ENCODE assay signal across 9 cellular contexts in genomic region chr15:60006808-60007346, GRCh38. TPM values are rescaled to one million over a fixed set of nuclear protein-coding genes. Genes with fewer than 3 reads are reported as not detected.
DNase-seq lines count a peak whose midpoint lies in the region; ATAC-seq, FAIRE-seq and TF ChIP-seq lines count a peak whose summit lies in the region.
"Had no signal": no experiment of that assay in that cellular context is flagged by ENCODE, and none has a peak within 500 bp of the region (broad histone marks: within the 10 kb centered on the region; RNA-seq: fewer than 3 reads in every experiment).

No MANE protein-coding gene starts in this region.

- no peak for FAIRE-seq in HepG2 (lab: Jason Lieb, UNC)

- in situ Hi-C loops in HepG2 (cut with HindIII; ENCODE audit: extremely low pct_ligation_motif_present, low pct_unique_long_range_greater_than_20kb) = no loop called here

- H4K20me1 ChIP-seq in HepG2 (ENCODE audit: insufficient read depth, low read length) = no peaks in the 10 kb centered on the region

- no peak for TF ChIP-seq RAD21 in HepG2 (CRISPR knock-in tag; IDR thresholded peaks at IDR 0.05)

- H3K9ac ChIP-seq in HepG2 (ENCODE audit: insufficient read depth, low read depth, low read length) = no peak overlapping the region

- intact Hi-C loops in HepG2 (cut with micrococcal nuclease; ENCODE audit: unreplicated experiment) = no loop called here

- H3K4me1 ChIP-seq in HepG2 (ENCODE audit: insufficient read depth, low read length) = 0 out of 2 replicates have a peak, but pooled peaks cover 5% of the 10 kb centered on the region
- H3K4me1 ChIP-seq in tibial nerve = peaks cover 0 to 39% (median 25%) of the 10 kb centered on the region in 4 donors
- H3K4me1 ChIP-seq in foreskin keratinocyte = no peaks in the 10 kb centered on the region

- H3K27ac Mint-ChIP-seq in activated T-cell treated with anti-CD3 and anti-CD28 coated beads, Interleukin-2, amount 50 U/mL, for 72 hours = peak overlapping the region; percentile 96
- peak overlapping the region; percentile 89 for H3K27ac Mint-ChIP-seq in activated T-helper 17 cell treated with anti-CD3 and anti-CD28 coated beads, Interleukin-2, amount 50 U/mL, for 72 hours

- no peak for TF ChIP-seq EP300 in HepG2 (IDR thresholded peaks at IDR 0.05; ENCODE audit: low read depth in 2 of 2, low read length in 2 of 2)
- TF ChIP-seq EP300 in HepG2 (CRISPR knock-in tag; IDR thresholded peaks at IDR 0.05; ENCODE audit: borderline replicate concordance) = no peak
- TF ChIP-seq EP300 in tibial nerve (IDR thresholded peaks at IDR 0.05) = no peak

- H2AFZ ChIP-seq in HepG2 (ENCODE audit: low read length) = no peak overlapping the region

- TF ChIP-seq CTCF in HepG2 (CRISPR knock-in tag; IDR thresholded peaks at IDR 0.05) (no peak), tibial nerve (IDR thresholded peaks at IDR 0.05) (no peak), foreskin keratinocyte (conservative IDR thresholded peaks at IDR 0.05) (no peak)

- TF ChIP-seq POLR2A in HepG2 (IDR thresholded peaks at IDR 0.05; ENCODE audit: insufficient read depth in 1 of 2, low read depth in 2 of 2, low read length in 2 of 2) = no peak
- TF ChIP-seq POLR2A in tibial nerve (IDR thresholded peaks at IDR 0.05) = no peak

- peaks cover 15 to 17% of the 10 kb centered on the region in 2 donors for H3K36me3 Mint-ChIP-seq in activated T-cell treated with anti-CD3 and anti-CD28 coated beads, Interleukin-2, amount 50 U/mL, for 72 hours (ENCODE audit: insufficient read depth in 2 of 2)
- peaks cover 35% of the 10 kb centered on the region for H3K36me3 Mint-ChIP-seq in activated T-helper 17 cell treated with anti-CD3 and anti-CD28 coated beads, Interleukin-2, amount 50 U/mL, for 72 hours (ENCODE audit: low read depth)

- CTCF ChIA-PET in HepG2 (lab: Yijun Ruan, JAX; ENCODE audit: low intra/inter-chr PET ratio, low total read pairs) = no interaction called here

- H3K4me3 ChIP-seq in HepG2 (replicated peaks in 1 of 3; ENCODE audit: insufficient read depth in 1 of 3, low read depth in 2 of 3, low read length in 3 of 3) = peak overlapping the region in 2 of 3 experiments; percentile 51 to 68; a peak in 4 of 6 replicates
- peak overlapping the region in 3 of 4 donors; percentile 37 to 50 (median 40) for H3K4me3 ChIP-seq in tibial nerve
- H3K4me3 ChIP-seq: mucosa of descending colon had no signal

- H3K27me3 ChIP-seq in HepG2 (ENCODE audit: control insufficient read depth in 1 of 2, insufficient read depth in 2 of 2, low read length in 2 of 2) (peaks cover 8 to 72% of the 10 kb centered on the region in 2 experiments; a peak in 4 of 5 replicates), tibial nerve (peaks cover 21 to 100% of the 10 kb centered on the region in 2 donors), foreskin keratinocyte (peaks cover 100% of the 10 kb centered on the region)

- POLR2A ChIA-PET in HepG2 (lab: Yijun Ruan, JAX) = no interaction called here

- H3K4me2 ChIP-seq in HepG2 (ENCODE audit: low read depth, low read length) = peak overlapping the region; percentile 80

- H3K27ac ChIP-seq in HepG2 (ENCODE audit: extremely low read length, insufficient read depth, low read length) = no peak overlapping the region
- no peak overlapping the region for H3K27ac ChIP-seq in tibial nerve
- H3K27ac ChIP-seq in foreskin keratinocyte = no peak overlapping the region

- H3K4me1 Mint-ChIP-seq in activated T-cell treated with anti-CD3 and anti-CD28 coated beads, Interleukin-2, amount 50 U/mL, for 72 hours (ENCODE audit: low read depth) = peaks cover 47% of the 10 kb centered on the region
- H3K4me1 Mint-ChIP-seq in activated T-helper 17 cell treated with anti-CD3 and anti-CD28 coated beads, Interleukin-2, amount 50 U/mL, for 72 hours = peaks cover 11% of the 10 kb centered on the region

- peaks cover 84% of the 10 kb centered on the region for H3K27me3 Mint-ChIP-seq in activated T-cell treated with anti-CD3 and anti-CD28 coated beads, Interleukin-2, amount 50 U/mL, for 72 hours (ENCODE audit: low read depth)
- H3K27me3 Mint-ChIP-seq in activated T-helper 17 cell treated with anti-CD3 and anti-CD28 coated beads, Interleukin-2, amount 50 U/mL, for 72 hours = peaks cover 67% of the 10 kb centered on the region

- H3K9me3 ChIP-seq in HepG2 (ENCODE audit: low read length) (no peaks in the 10 kb centered on the region), tibial nerve (no peaks in the 10 kb centered on the region)
- H3K9me3 ChIP-seq: mucosa of descending colon had no signal

- H3K36me3 ChIP-seq in HepG2 (replicated peaks in 1 of 2; ENCODE audit: control insufficient read depth in 1 of 2, insufficient read depth in 2 of 2, low read length in 2 of 2) = no peaks in the 10 kb centered on the region
- H3K36me3 ChIP-seq in tibial nerve = no peaks in the 10 kb centered on the region

- WGBS in HepG2 (ENCODE audit: low lambda C conversion rate) = 10% methylated on average over 6 of the region's 6 CpGs
- 17 to 20% methylated on average over 6 of the region's 6 CpGs for WGBS in tibial nerve, 2 donors

- no TSS peak for BruUV-seq in HepG2 (replicated peaks; lab: Mats Ljungman, UMichigan)

- no peaks in the 10 kb centered on the region for H3K9me3 Mint-ChIP-seq in activated T-cell treated with anti-CD3 and anti-CD28 coated beads, Interleukin-2, amount 50 U/mL, for 72 hours
- peaks cover 5% of the 10 kb centered on the region for H3K9me3 Mint-ChIP-seq in activated T-helper 17 cell treated with anti-CD3 and anti-CD28 coated beads, Interleukin-2, amount 50 U/mL, for 72 hours

- DNase-seq in activated T-cell treated with anti-CD3 and anti-CD28 coated beads, Interleukin-2, amount 50 U/mL, for 72 hours = no peak
- no peak for DNase-seq in activated T-cell treated with anti-CD3 and anti-CD28 coated beads for 4 hours
- DNase-seq in HepG2 (ENCODE audit: low spot score) = no peak
- DNase-seq in tibial nerve (ENCODE audit: low spot score in 2 of 2) = no peak
- no peak for DNase-seq in foreskin keratinocyte
- DNase-seq in A172 (ENCODE audit: low spot score) = no peak

- H3K79me2 ChIP-seq in HepG2 (ENCODE audit: insufficient read depth, low read length) = no peaks in the 10 kb centered on the region

- ATAC-seq in activated T-cell treated with anti-CD3 and anti-CD28 coated beads, Interleukin-2, amount 50 U/mL, for 72 hours (replicated peaks in 1 of 2) = no peak
- no peak for ATAC-seq in activated T-helper 17 cell treated with anti-CD3 and anti-CD28 coated beads, Interleukin-2, amount 50 U/mL, for 72 hours (replicated peaks)
- ATAC-seq in HepG2 (no peak), foreskin keratinocyte (no peak), HG03039 (IDR thresholded peaks at IDR 0.05; ENCODE audit: unreplicated experiment) (no peak)

- H3K4me3 Mint-ChIP-seq in activated T-cell treated with anti-CD3 and anti-CD28 coated beads, Interleukin-2, amount 50 U/mL, for 72 hours = peak overlapping the region; percentile 98 to 99
- H3K4me3 Mint-ChIP-seq in activated T-helper 17 cell treated with anti-CD3 and anti-CD28 coated beads, Interleukin-2, amount 50 U/mL, for 72 hours = peak overlapping the region; percentile 88

TF ChIP-seq in HepG2, 621 proteins besides CTCF, POLR2A, EP300 and RAD21:
- TF ChIP-seq CBX2 (IDR thresholded peaks at IDR 0.05; ENCODE audit: low read depth, low read length) (0 out of 2 replicates have a peak, but pooled peaks have one; percentile 1), CBX2 (CRISPR knock-in tag; IDR thresholded peaks at IDR 0.05; ENCODE audit: low read depth) (no peak), SOX6 (IDR thresholded peaks at IDR 0.05) (no peak), SOX6 (CRISPR knock-in tag; IDR thresholded peaks at IDR 0.05) (no peak)
- TF ChIP-seq, protein P1, sequence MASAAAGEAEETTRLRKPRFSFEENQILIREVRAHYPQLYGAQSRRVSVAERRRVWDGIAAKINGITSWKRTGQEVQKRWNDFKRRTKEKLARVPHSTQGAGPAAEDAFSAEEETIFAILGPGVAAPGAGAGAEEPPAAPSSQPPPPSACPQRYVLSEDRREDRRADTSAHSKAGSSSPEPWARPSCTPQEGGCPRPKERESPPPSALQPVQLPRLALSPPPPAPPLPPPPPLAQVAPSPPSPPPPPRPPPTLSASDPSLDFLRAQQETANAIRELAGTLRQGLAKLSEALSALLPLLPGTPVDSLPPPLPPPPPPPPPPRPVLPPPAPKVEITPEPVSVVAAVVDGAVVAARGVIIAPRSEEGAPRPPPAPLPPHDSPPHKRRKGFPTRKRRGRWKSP (CRISPR knock-in tag; IDR thresholded peaks at IDR 0.05) = 0 out of 2 replicates have a peak, but pooled peaks have one; percentile 1
TF ChIP-seq in HepG2: peak in this region for 2.

RNA-seq across cellular contexts. Expression of gene FOXB1, which starts 2.8 kb away (rescaled TPM):
- total RNA-seq in activated T-cell treated with anti-CD3 and anti-CD28 coated beads, Interleukin-2, amount 50 U/mL, for 72 hours = 1 to 10 TPM; 2.7 to 6.0 TPM
- 1 to 10 TPM in 1 of 2 donors, under 1 TPM in 1; 0.77 to 1.1 TPM for total RNA-seq in activated T-helper 17 cell treated with anti-CD3 and anti-CD28 coated beads, Interleukin-2, amount 50 U/mL, for 72 hours
- total RNA-seq in HepG2 (2016; rRNA removed; fragmentation: Illumina TruSeq; extraction: Trizol) = not detected in 2 replicates
- not detected in 2 replicates for total RNA-seq in HepG2 (2016; cell fraction: cytosol; rRNA removed; fragmentation: Illumina TruSeq; extraction: Trizol; ENCODE audit: low read depth)
- total RNA-seq in HepG2 (2016; cell fraction: insoluble cytoplasmic fraction; rRNA removed; fragmentation: Illumina TruSeq; extraction: Trizol) = not detected in 2 replicates
- not detected in 2 replicates for total RNA-seq in HepG2 (2016; cell fraction: membrane; rRNA removed; fragmentation: Illumina TruSeq; extraction: Trizol)
- not detected in 2 replicates for total RNA-seq in HepG2 (2016; cell fraction: nucleus; rRNA removed; fragmentation: Illumina TruSeq; extraction: Trizol)
- polyA plus RNA-seq in HepG2 (2011; rRNA removed) = not detected in 2 replicates
- not detected in 2 replicates for polyA plus RNA-seq in HepG2 (2011; cell fraction: cytosol; rRNA removed)
- polyA plus RNA-seq in HepG2 (2011; cell fraction: nucleus; rRNA removed) = not detected in 2 replicates
- not detected in 2 replicates for polyA plus RNA-seq in HepG2 (2012)
- not detected in 2 replicates for polyA plus RNA-seq in HepG2 (2016; cell fraction: cytosol; fragmentation: Illumina TruSeq; extraction: Trizol; ENCODE audit: low read depth)
- polyA plus RNA-seq in HepG2 (2016; cell fraction: insoluble cytoplasmic fraction; fragmentation: Illumina TruSeq; extraction: Trizol; ENCODE audit: low read depth) = not detected in 2 replicates
- polyA plus RNA-seq in HepG2 (2016; cell fraction: membrane; fragmentation: Illumina TruSeq; extraction: Trizol; ENCODE audit: low read depth) = not detected in 2 replicates
- not detected in 2 replicates for polyA plus RNA-seq in HepG2 (2016; cell fraction: nucleus; fragmentation: Illumina TruSeq; extraction: Trizol; ENCODE audit: insufficient read depth, low read depth)
- not detected in 2 replicates for polyA minus RNA-seq in HepG2 (2011; rRNA and poly(A)+ RNA removed; ENCODE audit: low replicate concordance)
- polyA minus RNA-seq in HepG2 (2011; cell fraction: cytosol; rRNA and poly(A)+ RNA removed) = not detected in 2 replicates
- polyA minus RNA-seq in HepG2 (2011; cell fraction: nucleus; rRNA and poly(A)+ RNA removed) = not detected in 2 replicates
- not detected for total RNA-seq in tibial nerve
- not detected in 2 replicates for total RNA-seq in foreskin keratinocyte
- not detected in 2 replicates for polyA plus RNA-seq in foreskin keratinocyte
- not detected in 2 replicates for total RNA-seq in A172 (2014; rRNA removed; shearing (Covaris generic))
- total RNA-seq: mucosa of descending colon had no signal
